Comparison of ENCODE assay signal across 8 cellular contexts in genomic region chr12:57242691-57243454, GRCh38. TPM values are rescaled to one million over a fixed set of nuclear protein-coding genes. Genes with fewer than 3 reads are reported as not detected.
A peak's percentile ranks its signal among the peaks of the same experiment; 100 is the strongest.
DNase-seq lines count a peak whose midpoint lies in the region; ATAC-seq, FAIRE-seq and TF ChIP-seq lines count a peak whose summit lies in the region.

No MANE protein-coding gene starts in this region.

- FAIRE-seq in A549 (lab: Jason Lieb, UNC), result no peak

- peaks cover 26% of the 10 kb centered on the region for H3K27me3 ChIP-seq in OCI-LY3 (ENCODE audit: low read depth, low read length)

- 3% methylated on average over 36 of the region's 45 CpGs for WGBS in A549 (ENCODE audit: missing lambda C conversion rate)

- no peaks in the 10 kb centered on the region for H3K36me3 ChIP-seq in OCI-LY3 (replicated peaks; ENCODE audit: low read depth, low read length)

- TF ChIP-seq RAD21 in A549 (conservative IDR thresholded peaks at IDR 0.05 in 1 of 2, IDR thresholded peaks at IDR 0.05 in 1 of 2), result peak; percentile 52 to 53; a peak in 4 of 5 replicates

- intact Hi-C loops in posterior cingulate gyrus (cut with DNase I), result loop anchor here (1.0 kb wide), 1 partner anchor 30 kb away; no protein-coding TSS in a partner anchor

- H3K4me3 ChIP-seq in A549 (peak overlapping the region; percentile 48), OCI-LY3 (ENCODE audit: low read length) (peak overlapping the region; percentile 91), foreskin fibroblast (ENCODE audit: low read depth in 1 of 2, low read length in 2 of 2) (peak overlapping the region; percentile 34 to 39)

- H3K9me3 ChIP-seq in A549 (no peaks in the 10 kb centered on the region), OCI-LY3 (ENCODE audit: insufficient read depth, low read length) (no peaks in the 10 kb centered on the region)

- no peaks in the 10 kb centered on the region for H3K79me2 ChIP-seq in OCI-LY3 (ENCODE audit: low read length)

- CTCF ChIA-PET in A549 (lab: Yijun Ruan, JAX), result interaction anchor here (0.6 to 26.5 kb wide), 47 partner anchors 9 to 281 kb away, joined by 3 to 615 read pairs (median 4); partner anchors contain the start of genes GLI1, INHBE, NEMP1 and NXPH4

- ATAC-seq in A549 (peak; percentile 17 to 20; a peak in 3 of 6 replicates), GM18505 (IDR thresholded peaks at IDR 0.05; ENCODE audit: unreplicated experiment) (peak; percentile 32), HG03439 (IDR thresholded peaks at IDR 0.05; ENCODE audit: unreplicated experiment) (no peak)

- TF ChIP-seq CTCF in A549 (IDR thresholded peaks at IDR 0.05) (peak; percentile 73), OCI-LY3 (IDR thresholded peaks at IDR 0.05; ENCODE audit: low read depth, low read length) (peak; percentile 78), foreskin fibroblast (IDR thresholded peaks at IDR 0.05; ENCODE audit: low read depth, low read length) (peak; percentile 66)

- H3K27ac ChIP-seq in A549, result peak overlapping the region; percentile 58 to 80
- H3K27ac ChIP-seq in OCI-LY3 (ENCODE audit: low read length), result no peak overlapping the region

- POLR2A ChIA-PET in A549 (lab: Yijun Ruan, JAX), result interaction anchor here (0.6 to 1.9 kb wide), 4 partner anchors 10 to 555 kb away, joined by 3 to 12 read pairs (median 5); partner anchors contain the start of genes PTGES3 and SHMT2

- H4K20me1 ChIP-seq in OCI-LY3 (ENCODE audit: insufficient read depth, low read length), result no peaks in the 10 kb centered on the region

- no peak overlapping the region for H2AFZ ChIP-seq in OCI-LY3 (ENCODE audit: low read depth, low read length)

- TF ChIP-seq POLR2A in A549 (IDR thresholded peaks at IDR 0.05; ENCODE audit: low read length) (no peak), GM18505 (IDR thresholded peaks at IDR 0.05; ENCODE audit: borderline replicate concordance, extremely low read depth, insufficient read depth, insufficient read length) (no peak)

- peaks cover 31% of the 10 kb centered on the region; the same call in 2 of the 3 replicates for H3K4me1 ChIP-seq in A549
- peaks cover 30% of the 10 kb centered on the region for H3K4me1 ChIP-seq in OCI-LY3 (ENCODE audit: low read length)

- DNase-seq in A549 (ENCODE audit: low read depth in 1 of 2, low spot score in 1 of 2) (peak; percentile 81 to 82), HT-29 (ENCODE audit: low spot score) (peak; percentile 64), foreskin fibroblast (peak in 1 of 2 donors; percentile 74), posterior cingulate gyrus (peak in 7 of 10 donors; percentile 52 to 93 (median 62))
- DNase-seq in activated T-helper 9 cell treated with anti-CD3 and anti-CD28 coated beads, Interleukin-2, amount 50 U/mL, for 16 hours (ENCODE audit: low read depth), result peak; percentile 51

- H3K4me2 ChIP-seq in A549 (peak overlapping the region; percentile 98), OCI-LY3 (ENCODE audit: low read length) (peak overlapping the region; percentile 100)

- peak overlapping the region; percentile 75 for H3K9ac ChIP-seq in OCI-LY3 (ENCODE audit: low read length)

- no peak for TF ChIP-seq EP300 in A549 (IDR thresholded peaks at IDR 0.05)

TF ChIP-seq in A549, 52 proteins besides CTCF, POLR2A, EP300 and RAD21:
- TF ChIP-seq KDM1A (IDR thresholded peaks at IDR 0.05; ENCODE audit: low read depth), result no peak
- TF ChIP-seq JUN (IDR thresholded peaks at IDR 0.05), result peak in 1 of 2 experiments; percentile 15; a peak in 1 of 5 replicates
- peak; percentile 32; the same call in 2 of the 3 replicates for TF ChIP-seq SMC3 (IDR thresholded peaks at IDR 0.05)
TF ChIP-seq in A549: peak in this region for 2.

RNA-seq across cellular contexts. Expression of gene STAC3, which starts 8.1 kb away (rescaled TPM):
- polyA plus RNA-seq in A549 (2011; rRNA removed) (0.40 and 0.62 TPM in 2 replicates), A549 (2017; fragmentation: RNase III; extraction: RNeasy Plus Mini Kit Qiagen cat#74134 plus additional on column Dnase treatment) (0.43 to 0.59 TPM (median 0.54 TPM) in 3 replicates)
- polyA plus RNA-seq in A549 (2012; cell fraction: cytosol; rRNA removed), result 0.32 and 0.41 TPM in 2 replicates
- 1.8 and 2.2 TPM in 2 replicates for polyA plus RNA-seq in A549 (2012; cell fraction: nucleus; rRNA removed)
- polyA minus RNA-seq in A549 (2011; rRNA and poly(A)+ RNA removed), result 0.45 and 0.68 TPM in 2 replicates
- total RNA-seq in HT-29 (2014; rRNA removed; shearing (Covaris generic)), result 0.41 and 1.1 TPM in 2 replicates

RNA-seq across cellular contexts. Expression of gene SHMT2, which starts 13.4 kb away (rescaled TPM):
- 110 and 113 TPM in 2 replicates for polyA plus RNA-seq in A549 (2011; rRNA removed)
- polyA plus RNA-seq in A549 (2012; cell fraction: cytosol; rRNA removed), result 303 and 306 TPM in 2 replicates
- polyA plus RNA-seq in A549 (2012; cell fraction: nucleus; rRNA removed), result 517 and 642 TPM in 2 replicates
- 150 to 166 TPM (median 156 TPM) in 3 replicates for polyA plus RNA-seq in A549 (2017; fragmentation: RNase III; extraction: RNeasy Plus Mini Kit Qiagen cat#74134 plus additional on column Dnase treatment)
- 161 and 189 TPM in 2 replicates for polyA minus RNA-seq in A549 (2011; rRNA and poly(A)+ RNA removed)
- total RNA-seq in HT-29 (2014; rRNA removed; shearing (Covaris generic)), result 295 and 298 TPM in 2 replicates

RNA-seq across cellular contexts. Expression of gene NXPH4, which starts 26.3 kb away (rescaled TPM):
- 0.52 and 0.69 TPM in 2 replicates for polyA plus RNA-seq in A549 (2011; rRNA removed)
- 1.9 and 2.9 TPM in 2 replicates for polyA plus RNA-seq in A549 (2012; cell fraction: cytosol; rRNA removed)
- polyA plus RNA-seq in A549 (2012; cell fraction: nucleus; rRNA removed), result 2.4 and 3.2 TPM in 2 replicates
- 3.3 to 4.5 TPM (median 3.5 TPM) in 3 replicates for polyA plus RNA-seq in A549 (2017; fragmentation: RNase III; extraction: RNeasy Plus Mini Kit Qiagen cat#74134 plus additional on column Dnase treatment)
- 0.95 and 1.5 TPM in 2 replicates for polyA minus RNA-seq in A549 (2011; rRNA and poly(A)+ RNA removed)
- 0.97 and 2.8 TPM in 2 replicates for total RNA-seq in HT-29 (2014; rRNA removed; shearing (Covaris generic))

Comparison
In these comparisons a context has a peak if more than half of its experiments do, and no peak if none do; other contexts are left out.
1. H3K4me3 ChIP-seq: peak in every context shown above with its lines; median percentile 91 in OCI-LY3; 48 in A549; 36 in foreskin fibroblast.